11 cellular contexts compared by ENCODE assay signal in the genomic region with DNA sequence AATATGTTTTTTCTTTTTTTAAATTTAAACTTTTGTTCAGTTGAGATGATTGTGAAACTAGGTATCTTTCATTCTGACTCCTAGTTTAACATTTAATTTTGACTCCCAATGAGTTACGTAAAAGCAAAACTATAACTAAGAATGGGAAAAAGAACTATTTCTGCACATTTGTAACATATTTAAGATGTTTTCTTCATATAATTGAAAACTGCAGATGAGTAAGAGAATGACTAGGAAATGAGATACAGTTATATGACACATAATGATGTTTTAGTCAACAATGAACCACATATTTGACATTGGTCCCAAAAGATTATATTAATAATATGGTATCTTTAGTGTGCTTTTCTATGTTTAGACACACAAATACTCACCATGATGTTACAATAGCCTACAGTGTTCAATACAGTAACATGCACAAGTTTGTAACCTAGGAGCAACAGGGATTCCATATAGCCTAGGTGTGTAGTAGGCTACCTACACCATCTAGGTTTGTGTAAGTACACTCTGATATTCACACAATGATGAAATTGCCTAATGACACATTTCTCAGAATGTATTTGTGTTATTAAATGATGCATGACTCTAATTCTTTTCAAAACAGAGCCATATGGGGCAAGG. TPM values are rescaled to one million over a fixed set of nuclear protein-coding genes. Genes with fewer than 3 reads are reported as not detected.
DNase-seq lines count a peak whose midpoint lies in the region; ATAC-seq lines count a peak whose summit lies in the region.
"Had no signal": no experiment of that assay in that cellular context is flagged by ENCODE, and none has a peak within 500 bp of the region (broad histone marks: within the 10 kb centered on the region; RNA-seq: fewer than 3 reads in every experiment).

No MANE protein-coding gene starts in this region.

- peak; percentile 60 for ATAC-seq in HG02642 (IDR thresholded peaks at IDR 0.05; ENCODE audit: poor library complexity, unreplicated experiment)
- ATAC-seq in aorta (ENCODE audit: low FRiP score) = no peak

- no peaks in the 10 kb centered on the region for H3K36me3 ChIP-seq in aorta (ENCODE audit: control insufficient read depth in 1 of 2, insufficient read depth in 2 of 2, low read length in 1 of 2)

- no peak overlapping the region for H3K27ac Mint-ChIP-seq in immature natural killer cell

- no peaks in the 10 kb centered on the region for H3K4me1 Mint-ChIP-seq in immature natural killer cell

- no peaks in the 10 kb centered on the region for H3K36me3 Mint-ChIP-seq in immature natural killer cell

- no peaks in the 10 kb centered on the region for H3K27me3 ChIP-seq in aorta (ENCODE audit: control insufficient read depth in 1 of 2, insufficient read depth in 2 of 2, low read length in 1 of 2)

- H3K9me3 Mint-ChIP-seq in immature natural killer cell = no peaks in the 10 kb centered on the region

- 95 to 96% methylated on average over 1 of the region's 1 CpG for WGBS in aorta, 2 donors

- intact Hi-C loops in aorta (cut with DNase I) = no loop called here

- no peak overlapping the region for H3K4me3 Mint-ChIP-seq in immature natural killer cell

- H3K4me1 ChIP-seq in aorta (ENCODE audit: control insufficient read depth in 1 of 2, insufficient read depth in 2 of 2, low read length in 2 of 2) = no peaks in the 10 kb centered on the region

- no peaks in the 10 kb centered on the region for H3K9me3 ChIP-seq in aorta (ENCODE audit: control insufficient read depth, low read length)

- DNase-seq in stimulated activated CD4-positive, alpha-beta T cell treated with anti-CD3 and anti-CD28 coated beads, Interleukin-4, amount 100 ng/mL, for 24 hours = peak; percentile 21
- no peak for DNase-seq in stimulated activated CD4-positive, alpha-beta T cell treated with anti-CD3 and anti-CD28 coated beads, Interleukin-2, amount 100 ng/mL, for 48 hours
- DNase-seq in LHCN-M2 (ENCODE audit: low read depth) = peak; percentile 52
- DNase-seq in superior temporal gyrus (ENCODE audit: extremely low spot score) = peak; percentile 24
- no peak for DNase-seq in stimulated activated CD8-positive, alpha-beta memory T cell treated with anti-CD3 and anti-CD28 coated beads, Interleukin-4, amount 100 ng/mL, for 48 hours
- no peak for DNase-seq in aorta
- no peak for DNase-seq in immature natural killer cell
- DNase-seq: NCI-H2029 treated with DMSO at 0.1 percent for 48 hours, T-helper 9 cell had no signal

- H3K4me3 ChIP-seq in aorta (ENCODE audit: low read length in 2 of 2) = no peak overlapping the region

- no peak overlapping the region for H3K27ac ChIP-seq in aorta (ENCODE audit: low read depth in 1 of 2, low read length in 2 of 2)

- H3K27me3 Mint-ChIP-seq in immature natural killer cell (ENCODE audit: low read depth in 3 of 3) = peaks cover 0 to 7% (median 5%) of the 10 kb centered on the region in 3 donors

RNA-seq across cellular contexts. Expression of gene ERMN, which starts 12.6 kb away (rescaled TPM):
- 0.06 TPM in 1 of 2 replicates, not detected in the other for total RNA-seq in LHCN-M2 (2014; rRNA removed)
- 0.04 TPM for polyA plus RNA-seq in LHCN-M2 (2012)
- under 1 TPM; 0.36 to 0.51 TPM for total RNA-seq in aorta
- not detected for polyA plus RNA-seq in aorta
- polyA plus RNA-seq in immature natural killer cell = under 1 TPM in 2 of 3 donors, not detected in 1; 0.17 to 0.42 TPM
- polyA plus RNA-seq: BJ had no signal

RNA-seq across cellular contexts. Expression of gene GALNT5, which starts 55.5 kb away (rescaled TPM):
- total RNA-seq in LHCN-M2 (2014; rRNA removed) (70.6 and 71.7 TPM in 2 replicates), aorta (1 to 10 TPM; 3.2 to 4.5 TPM)
- 28.1 TPM for polyA plus RNA-seq in LHCN-M2 (2012)
- polyA plus RNA-seq in aorta (under 1 TPM; 0.88 to 0.90 TPM), immature natural killer cell (not detected)

Comparison
In these comparisons a context has a peak if more than half of its experiments do, and no peak if none do; other contexts are left out.
1. DNase-seq: peak in stimulated activated CD4-positive, alpha-beta T cell treated with anti-CD3 and anti-CD28 coated beads, Interleukin-4, amount 100 ng/mL, for 24 hours (single experiment), LHCN-M2 (single experiment) and superior temporal gyrus (single experiment); none in stimulated activated CD4-positive, alpha-beta T cell treated with anti-CD3 and anti-CD28 coated beads, Interleukin-2, amount 100 ng/mL, for 48 hours (0 of 2), stimulated activated CD8-positive, alpha-beta memory T cell treated with anti-CD3 and anti-CD28 coated beads, Interleukin-4, amount 100 ng/mL, for 48 hours (single experiment), aorta (0 of 2) and immature natural killer cell (0 of 3).
2. RNA of gene GALNT5, which starts 55.5 kb away (total RNA-seq): 70.6 to 71.7 TPM in LHCN-M2; 3.2 to 4.5 TPM in aorta; every median in the first group is over 10 times any median in the second.